Comparison of ENCODE assay signal across 24 cellular contexts in the genomic region with DNA sequence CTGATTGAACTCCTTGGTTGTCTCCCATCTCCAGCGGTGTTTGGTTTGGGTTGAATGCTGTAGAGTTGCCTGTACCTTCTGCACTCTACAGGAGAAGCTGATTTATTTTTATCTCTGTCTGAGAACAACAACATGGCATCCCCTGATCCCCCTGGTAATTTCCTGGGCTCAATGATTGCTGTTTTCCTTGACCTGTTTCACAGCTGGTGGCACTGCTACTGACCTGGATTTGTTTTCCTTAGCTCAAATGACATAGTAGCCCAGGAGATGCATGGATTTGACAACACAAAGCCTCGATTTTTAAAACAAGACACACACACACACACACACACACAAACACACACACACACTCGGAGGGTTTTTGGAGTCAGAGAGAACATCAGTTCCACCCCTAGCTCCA.
"Had no signal": no experiment of that assay in that cellular context is flagged by ENCODE, and none has a peak within 500 bp of the region (broad histone marks: within the 10 kb centered on the region; RNA-seq: fewer than 3 reads in every experiment).

No MANE protein-coding gene starts in this region.

- DNase-seq: cortex of kidney; effector memory CD8-positive, alpha-beta T cell; erythroblast; esophagus squamous epithelium; foreskin melanocyte; glutamatergic neuron; heart right ventricle; hippocampal formation; kidney; left lung; mesenchymal stem cell; mucosa of descending colon; naive B cell; nucleus accumbens; spleen; stimulated activated CD4-positive, alpha-beta T cell treated with anti-CD3 and anti-CD28 coated beads, Interleukin-4, amount 100 ng/mL, for 4 hours; stimulated activated naive CD8-positive, alpha-beta T cell treated with anti-CD3 and anti-CD28 coated beads, Interleukin-15, Interleukin-2, amounts not matched to agents 100 U/mL and 50 U/mL, for 24 hours; substantia nigra; testis; tibial artery had no signal

- H3K9me3 Mint-ChIP-seq: type B pancreatic cell had no signal

- H3K4me1 Mint-ChIP-seq: mesothelial cell of epicardium; naive B cell; stimulated activated memory B cell treated with anti-CD40 and anti-IgM and Interleukin-4, amounts not matched to agents 10 μg/mL and 1 μg/mL and 100 μg/mL, for 72 hours had no signal

- H3K4me3 Mint-ChIP-seq: effector memory CD8-positive, alpha-beta T cell; mesothelial cell of epicardium; naive B cell; natural killer cell treated with Interleukin-12 subunit alpha and Interleukin-12 subunit beta and Interleukin-15 and Interleukin-18, amount 100 ng/mL, for 72 hours; stimulated activated memory B cell treated with anti-CD40 and anti-IgM and Interleukin-4, amounts not matched to agents 10 μg/mL and 1 μg/mL and 100 μg/mL, for 72 hours; type B pancreatic cell had no signal

- ATAC-seq: effector memory CD8-positive, alpha-beta T cell; heart right ventricle; left lung; mucosa of descending colon; natural killer cell treated with Interleukin-12 subunit alpha and Interleukin-12 subunit beta and Interleukin-15 and Interleukin-18, amount 100 ng/mL, for 72 hours; stimulated activated memory B cell treated with anti-CD40 and anti-IgM and Interleukin-4, amounts not matched to agents 10 μg/mL and 1 μg/mL and 100 μg/mL, for 72 hours; stimulated activated naive CD8-positive, alpha-beta T cell treated with anti-CD3 and anti-CD28 coated beads, Interleukin-15, Interleukin-2, amounts not matched to agents 100 U/mL and 50 U/mL, for 24 hours had no signal

- H3K27ac Mint-ChIP-seq: effector memory CD8-positive, alpha-beta T cell; mesothelial cell of epicardium; naive B cell; natural killer cell treated with Interleukin-12 subunit alpha and Interleukin-12 subunit beta and Interleukin-15 and Interleukin-18, amount 100 ng/mL, for 72 hours; stimulated activated memory B cell treated with anti-CD40 and anti-IgM and Interleukin-4, amounts not matched to agents 10 μg/mL and 1 μg/mL and 100 μg/mL, for 72 hours; type B pancreatic cell had no signal

- H3K27me3 Mint-ChIP-seq: effector memory CD8-positive, alpha-beta T cell; naive B cell; natural killer cell treated with Interleukin-12 subunit alpha and Interleukin-12 subunit beta and Interleukin-15 and Interleukin-18, amount 100 ng/mL, for 72 hours; stimulated activated memory B cell treated with anti-CD40 and anti-IgM and Interleukin-4, amounts not matched to agents 10 μg/mL and 1 μg/mL and 100 μg/mL, for 72 hours; type B pancreatic cell had no signal

- H3K36me3 Mint-ChIP-seq: mesothelial cell of epicardium; naive B cell; natural killer cell treated with Interleukin-12 subunit alpha and Interleukin-12 subunit beta and Interleukin-15 and Interleukin-18, amount 100 ng/mL, for 72 hours; stimulated activated memory B cell treated with anti-CD40 and anti-IgM and Interleukin-4, amounts not matched to agents 10 μg/mL and 1 μg/mL and 100 μg/mL, for 72 hours; type B pancreatic cell had no signal
